ENCODE assay signal across 8 cellular contexts in genomic region chr16:4415538-4416199, GRCh38. TPM values are rescaled to one million over a fixed set of nuclear protein-coding genes. Genes with fewer than 3 reads are reported as not detected.
DNase-seq lines count a peak whose midpoint lies in the region; FAIRE-seq and TF ChIP-seq lines count a peak whose summit lies in the region.

No MANE protein-coding gene starts in this region.

- intact Hi-C loops in activated CD4-positive, alpha-beta T cell treated with anti-CD3 and anti-CD28 coated beads, Interleukin-2, amount 10 ng/mL, durations not matched to agents 24 days and 14 days (cut with micrococcal nuclease) = loop anchor here (1.0 to 5.0 kb wide), 3 partner anchors 43 to 143 kb away; partner anchors contain the start of genes PAM16, TFAP4 and VASN
- intact Hi-C loops in lower leg skin (cut with DNase I; ENCODE audit: low total_unique reads) = no loop called here

- TF ChIP-seq POLR2A in lower leg skin (IDR thresholded peaks at IDR 0.05) = no peak
- no peak for TF ChIP-seq POLR2A in H54 (IDR thresholded peaks at IDR 0.05; ENCODE audit: low read depth, low read length)

- 2% methylated on average over 23 to 28 of the region's 44 CpGs for WGBS in lower leg skin, 2 donors

- no peaks in the 10 kb centered on the region for H3K9me3 Mint-ChIP-seq in activated CD4-positive, alpha-beta T cell treated with anti-CD3 and anti-CD28 coated beads, Interleukin-2, amount 10 ng/mL, durations not matched to agents 24 days and 14 days

- TF ChIP-seq CTCF in coronary artery (IDR thresholded peaks at IDR 0.05) (no peak), lower leg skin (IDR thresholded peaks at IDR 0.05) (no peak)

- peaks cover 39% of the 10 kb centered on the region for H3K4me1 Mint-ChIP-seq in activated CD4-positive, alpha-beta T cell treated with anti-CD3 and anti-CD28 coated beads, Interleukin-2, amount 10 ng/mL, durations not matched to agents 24 days and 14 days

- H3K9me3 ChIP-seq in KOPT-K1 (ENCODE audit: insufficient read depth, low read length, poor library complexity, severe bottlenecking) = no peaks in the 10 kb centered on the region

- peaks cover 6% of the 10 kb centered on the region for H3K27me3 Mint-ChIP-seq in activated CD4-positive, alpha-beta T cell treated with anti-CD3 and anti-CD28 coated beads, Interleukin-2, amount 10 ng/mL, durations not matched to agents 24 days and 14 days

- no peak for FAIRE-seq in H54 (lab: Jason Lieb, UNC)

- H3K36me3 ChIP-seq in KOPT-K1 (ENCODE audit: insufficient read depth, low read length) = peaks cover 26% of the 10 kb centered on the region; the same call in 1 of the 2 replicates

- peak overlapping the region; percentile 99 for H3K4me3 ChIP-seq in coronary artery
- H3K4me3 ChIP-seq in lower leg skin (ENCODE audit: low read depth, poor library complexity, severe bottlenecking) = peak overlapping the region; percentile 81

- peak overlapping the region; percentile 93 for H3K4me3 Mint-ChIP-seq in activated CD4-positive, alpha-beta T cell treated with anti-CD3 and anti-CD28 coated beads, Interleukin-2, amount 10 ng/mL, durations not matched to agents 24 days and 14 days

- H3K36me3 Mint-ChIP-seq in activated CD4-positive, alpha-beta T cell treated with anti-CD3 and anti-CD28 coated beads, Interleukin-2, amount 10 ng/mL, durations not matched to agents 24 days and 14 days (ENCODE audit: low read depth) = peaks cover 27% of the 10 kb centered on the region

- DNase-seq in NCI-H2171 treated with DMSO at 0.1 percent for 48 hours (lab: John Stamatoyannopoulos, UW) (peak; percentile 19), NCI-H2171 (lab: John Stamatoyannopoulos, UW) (no peak), coronary artery (ENCODE audit: low spot score) (peak; percentile 78), lower leg skin (ENCODE audit: low spot score in 2 of 2) (peak in 1 of 2 donors; percentile 91), H54 (ENCODE audit: insufficient read length, low spot score) (no peak)
- peak; percentile 93 for DNase-seq in activated CD4-positive, alpha-beta T cell treated with anti-CD3 and anti-CD28 coated beads, Interleukin-2, amount 10 ng/mL, durations not matched to agents 24 days and 14 days
- peak; percentile 36 for DNase-seq in stimulated activated CD8-positive, alpha-beta memory T cell treated with anti-CD3 and anti-CD28 coated beads, Interleukin-12 subunit alpha, Interleukin-12 subunit beta, amount 100 ng/mL, for 1 hour (ENCODE audit: low read depth)

- peak overlapping the region; percentile 89 for H3K27ac Mint-ChIP-seq in activated CD4-positive, alpha-beta T cell treated with anti-CD3 and anti-CD28 coated beads, Interleukin-2, amount 10 ng/mL, durations not matched to agents 24 days and 14 days

- peak overlapping the region; percentile 83 for H3K27ac ChIP-seq in KOPT-K1 (ENCODE audit: low read depth, low read length, poor library complexity, severe bottlenecking)
- peak overlapping the region; percentile 47 to 87 for H3K27ac ChIP-seq in coronary artery

RNA-seq across cellular contexts. Expression of gene CORO7, which starts 0.7 kb away (rescaled TPM):
- total RNA-seq in activated CD4-positive, alpha-beta T cell treated with anti-CD3 and anti-CD28 coated beads, Interleukin-2, amount 10 ng/mL, durations not matched to agents 24 days and 14 days = 86.3 and 93.3 TPM in 2 replicates
- 10 to 100 TPM; 18.4 to 39.0 (median 22.7) TPM for total RNA-seq in lower leg skin

RNA-seq across cellular contexts. Expression of gene DNAJA3, which starts 10.0 kb away (rescaled TPM):
- 106 and 108 TPM in 2 replicates for total RNA-seq in activated CD4-positive, alpha-beta T cell treated with anti-CD3 and anti-CD28 coated beads, Interleukin-2, amount 10 ng/mL, durations not matched to agents 24 days and 14 days
- total RNA-seq in lower leg skin = 10 to 100 TPM; 37.4 to 44.1 (median 40.8) TPM

RNA-seq across cellular contexts. Expression of gene VASN, which starts 44.0 kb away (rescaled TPM):
- total RNA-seq in activated CD4-positive, alpha-beta T cell treated with anti-CD3 and anti-CD28 coated beads, Interleukin-2, amount 10 ng/mL, durations not matched to agents 24 days and 14 days = 0.16 TPM in 1 of 2 replicates, not detected in the other
- total RNA-seq in lower leg skin = 10 to 100 TPM; 35.6 to 52.8 (median 46.7) TPM

RNA-seq across cellular contexts. Expression of gene NMRAL1, which starts 58.8 kb away (rescaled TPM):
- total RNA-seq in activated CD4-positive, alpha-beta T cell treated with anti-CD3 and anti-CD28 coated beads, Interleukin-2, amount 10 ng/mL, durations not matched to agents 24 days and 14 days = 32.2 and 34.5 TPM in 2 replicates
- 10 to 100 TPM; 51.9 to 72.8 (median 58.2) TPM for total RNA-seq in lower leg skin

Comparison
In these comparisons a context has a peak if more than half of its experiments do, and no peak if none do; other contexts are left out.
1. DNase-seq: peak in NCI-H2171 treated with DMSO at 0.1 percent for 48 hours (single experiment), activated CD4-positive, alpha-beta T cell treated with anti-CD3 and anti-CD28 coated beads, Interleukin-2, amount 10 ng/mL, durations not matched to agents 24 days and 14 days (single experiment), coronary artery (single experiment) and stimulated activated CD8-positive, alpha-beta memory T cell treated with anti-CD3 and anti-CD28 coated beads, Interleukin-12 subunit alpha, Interleukin-12 subunit beta, amount 100 ng/mL, for 1 hour (single experiment); none in NCI-H2171 (single experiment) and H54 (single experiment).
2. RNA of gene VASN, which starts 44.0 kb away (total RNA-seq): 35.6 to 52.8 TPM in lower leg skin; 0.16 TPM in activated CD4-positive, alpha-beta T cell treated with anti-CD3 and anti-CD28 coated beads, Interleukin-2, amount 10 ng/mL, durations not matched to agents 24 days and 14 days; every median in the first group is over 10 times any median in the second.